In the genomic region with DNA sequence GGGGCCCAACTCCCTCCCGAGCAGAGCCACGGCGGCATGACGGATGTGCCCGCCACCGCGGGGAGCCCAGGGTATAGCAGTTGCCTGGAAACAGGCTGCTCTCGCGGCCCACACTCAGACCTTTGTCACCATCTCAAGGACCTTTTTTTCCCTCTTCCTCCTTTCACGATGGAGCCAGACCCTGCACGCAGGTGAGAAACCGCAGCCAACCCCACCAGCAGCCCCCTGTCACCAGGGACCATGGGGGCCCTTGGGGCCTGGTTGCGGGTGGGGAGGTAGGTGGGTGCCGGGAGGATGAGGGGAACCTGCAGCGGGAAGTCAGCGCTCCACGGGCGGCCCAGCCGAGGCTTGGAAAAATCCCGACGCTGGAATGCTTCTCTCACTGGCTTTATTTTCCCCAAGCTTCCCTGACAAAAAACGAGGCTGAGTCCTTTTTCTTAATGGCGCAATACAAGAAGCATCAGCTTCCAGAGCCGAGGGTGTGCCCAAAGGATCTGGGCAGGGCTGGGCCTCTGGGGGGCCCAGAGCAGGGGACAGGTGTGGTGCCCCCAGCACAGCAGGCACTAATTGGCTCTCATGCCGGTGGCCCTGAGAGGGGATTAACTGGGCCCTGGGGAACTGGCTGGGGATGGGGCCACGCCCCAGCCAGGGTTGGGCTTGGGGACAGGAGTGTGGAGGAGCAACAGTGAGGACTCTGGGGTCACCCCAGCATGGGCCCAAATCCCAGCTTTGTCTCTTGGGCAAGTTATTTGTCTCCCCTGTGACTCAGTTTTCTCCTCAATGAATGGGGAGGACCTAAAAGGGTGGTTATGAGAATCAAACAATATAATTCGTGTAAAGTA, we compare ENCODE assay signal across 1 cellular context.
TF ChIP-seq lines count a peak whose summit lies in the region.

No MANE protein-coding gene starts in this region.

TF ChIP-seq in HEK293, 187 proteins besides CTCF, POLR2A, EP300 and RAD21 (continued from another document):
- TF ChIP-seq TSHZ1 (tag by site-specific recombination; IDR thresholded peaks at IDR 0.05; ENCODE audit: borderline replicate concordance) = peak; percentile 39; the same call in 1 of the 2 replicates
- TF ChIP-seq OSR2 (tag by site-specific recombination; IDR thresholded peaks at IDR 0.05) = peak; percentile 93
- TF ChIP-seq GLIS1 (tag by site-specific recombination; IDR thresholded peaks at IDR 0.05) = peak; percentile 100
- peak; percentile 53; the same call in 1 of the 2 replicates for TF ChIP-seq KLF10 (tag by site-specific recombination; IDR thresholded peaks at IDR 0.05)
- no peak for TF ChIP-seq ZNF626 (tag by site-specific recombination; IDR thresholded peaks at IDR 0.05)
- TF ChIP-seq ZBTB17 (tag by site-specific recombination; IDR thresholded peaks at IDR 0.05) = peak; percentile 11; the same call in 1 of the 2 replicates
- peak; percentile 47 for TF ChIP-seq ZNF366 (tag by site-specific recombination; conservative IDR thresholded peaks at IDR 0.05)
- TF ChIP-seq ZNF600 (tag by site-specific recombination; IDR thresholded peaks at IDR 0.05) = peak; percentile 64
- TF ChIP-seq ZNF133 (tag by site-specific recombination; IDR thresholded peaks at IDR 0.05) = no peak
- no peak for TF ChIP-seq ZNF529 (tag by site-specific recombination; IDR thresholded peaks at IDR 0.05; ENCODE audit: insufficient replicate concordance)
- peak; percentile 67 for TF ChIP-seq ZBTB8A (tag by site-specific recombination; IDR thresholded peaks at IDR 0.05)
- TF ChIP-seq ZBTB20 (tag by site-specific recombination; IDR thresholded peaks at IDR 0.05) = peak; percentile 52; the same call in 1 of the 2 replicates
- peak; percentile 82 for TF ChIP-seq ZNF423 (tag by site-specific recombination; IDR thresholded peaks at IDR 0.05)
- TF ChIP-seq, protein P1, sequence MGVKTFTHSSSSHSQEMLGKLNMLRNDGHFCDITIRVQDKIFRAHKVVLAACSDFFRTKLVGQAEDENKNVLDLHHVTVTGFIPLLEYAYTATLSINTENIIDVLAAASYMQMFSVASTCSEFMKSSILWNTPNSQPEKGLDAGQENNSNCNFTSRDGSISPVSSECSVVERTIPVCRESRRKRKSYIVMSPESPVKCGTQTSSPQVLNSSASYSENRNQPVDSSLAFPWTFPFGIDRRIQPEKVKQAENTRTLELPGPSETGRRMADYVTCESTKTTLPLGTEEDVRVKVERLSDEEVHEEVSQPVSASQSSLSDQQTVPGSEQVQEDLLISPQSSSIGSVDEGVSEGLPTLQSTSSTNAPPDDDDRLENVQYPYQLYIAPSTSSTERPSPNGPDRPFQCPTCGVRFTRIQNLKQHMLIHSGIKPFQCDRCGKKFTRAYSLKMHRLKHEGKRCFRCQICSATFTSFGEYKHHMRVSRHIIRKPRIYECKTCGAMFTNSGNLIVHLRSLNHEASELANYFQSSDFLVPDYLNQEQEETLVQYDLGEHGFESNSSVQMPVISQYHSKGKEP (tag by site-specific recombination; IDR thresholded peaks at IDR 0.05) = no peak
- TF ChIP-seq ZIC2 (tag by site-specific recombination; IDR thresholded peaks at IDR 0.05) = peak; percentile 96
- TF ChIP-seq, protein P2, sequence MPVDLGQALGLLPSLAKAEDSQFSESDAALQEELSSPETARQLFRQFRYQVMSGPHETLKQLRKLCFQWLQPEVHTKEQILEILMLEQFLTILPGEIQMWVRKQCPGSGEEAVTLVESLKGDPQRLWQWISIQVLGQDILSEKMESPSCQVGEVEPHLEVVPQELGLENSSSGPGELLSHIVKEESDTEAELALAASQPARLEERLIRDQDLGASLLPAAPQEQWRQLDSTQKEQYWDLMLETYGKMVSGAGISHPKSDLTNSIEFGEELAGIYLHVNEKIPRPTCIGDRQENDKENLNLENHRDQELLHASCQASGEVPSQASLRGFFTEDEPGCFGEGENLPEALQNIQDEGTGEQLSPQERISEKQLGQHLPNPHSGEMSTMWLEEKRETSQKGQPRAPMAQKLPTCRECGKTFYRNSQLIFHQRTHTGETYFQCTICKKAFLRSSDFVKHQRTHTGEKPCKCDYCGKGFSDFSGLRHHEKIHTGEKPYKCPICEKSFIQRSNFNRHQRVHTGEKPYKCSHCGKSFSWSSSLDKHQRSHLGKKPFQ (tag by site-specific recombination; IDR thresholded peaks at IDR 0.05) = peak; percentile 62
- TF ChIP-seq MZF1 (tag by site-specific recombination; IDR thresholded peaks at IDR 0.05; ENCODE audit: borderline replicate concordance) = peak; percentile 75; the same call in 1 of the 2 replicates
- TF ChIP-seq IKZF3 (tag by site-specific recombination; IDR thresholded peaks at IDR 0.05) = peak; percentile 70
- TF ChIP-seq ZNF341 (tag by site-specific recombination; IDR thresholded peaks at IDR 0.05; ENCODE audit: low read depth) = peak; percentile 30; the same call in 1 of the 2 replicates
- 0 out of 2 replicates have a peak, but pooled peaks have one; percentile 40 for TF ChIP-seq ZEB2 (tag by site-specific recombination; IDR thresholded peaks at IDR 0.05)
- 0 out of 2 replicates have a peak, but pooled peaks have one; percentile 8 for TF ChIP-seq EGR2 (tag by site-specific recombination; IDR thresholded peaks at IDR 0.05; ENCODE audit: low read depth)
- TF ChIP-seq ZNF114 (tag by site-specific recombination; IDR thresholded peaks at IDR 0.05) = no peak
- peak; percentile 45; the same call in 1 of the 2 replicates for TF ChIP-seq WT1 (tag by site-specific recombination; IDR thresholded peaks at IDR 0.05)
- 0 out of 2 replicates have a peak, but pooled peaks have one; percentile 46 for TF ChIP-seq ZNF24 (tag by site-specific recombination; IDR thresholded peaks at IDR 0.05)
- TF ChIP-seq ZNF624 (tag by site-specific recombination; IDR thresholded peaks at IDR 0.05) = no peak
- peak; percentile 39; the same call in 1 of the 2 replicates for TF ChIP-seq ZNF596 (tag by site-specific recombination; IDR thresholded peaks at IDR 0.05)
- TF ChIP-seq, protein P3, sequence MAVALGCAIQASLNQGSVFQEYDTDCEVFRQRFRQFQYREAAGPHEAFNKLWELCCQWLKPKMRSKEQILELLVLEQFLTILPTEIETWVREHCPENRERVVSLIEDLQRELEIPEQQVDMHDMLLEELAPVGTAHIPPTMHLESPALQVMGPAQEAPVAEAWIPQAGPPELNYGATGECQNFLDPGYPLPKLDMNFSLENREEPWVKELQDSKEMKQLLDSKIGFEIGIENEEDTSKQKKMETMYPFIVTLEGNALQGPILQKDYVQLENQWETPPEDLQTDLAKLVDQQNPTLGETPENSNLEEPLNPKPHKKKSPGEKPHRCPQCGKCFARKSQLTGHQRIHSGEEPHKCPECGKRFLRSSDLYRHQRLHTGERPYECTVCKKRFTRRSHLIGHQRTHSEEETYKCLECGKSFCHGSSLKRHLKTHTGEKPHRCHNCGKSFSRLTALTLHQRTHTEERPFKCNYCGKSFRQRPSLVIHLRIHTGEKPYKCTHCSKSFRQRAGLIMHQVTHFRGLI (tag by site-specific recombination; IDR thresholded peaks at IDR 0.05) = peak; percentile 88
- TF ChIP-seq TCF7L2 (IDR thresholded peaks at IDR 0.05; ENCODE audit: borderline replicate concordance, low read depth, low read length) = no peak
- TF ChIP-seq KLF1 (tag by site-specific recombination; IDR thresholded peaks at IDR 0.05) = peak; percentile 100
- peak; percentile 44; the same call in 1 of the 2 replicates for TF ChIP-seq SP2 (tag by site-specific recombination; IDR thresholded peaks at IDR 0.05)
- TF ChIP-seq ZNF639 (tag by site-specific recombination; IDR thresholded peaks at IDR 0.05) = no peak
- TF ChIP-seq PRDM6 (tag by site-specific recombination; IDR thresholded peaks at IDR 0.05) = no peak
- peak; percentile 52 for TF ChIP-seq GLIS2 (tag by site-specific recombination; IDR thresholded peaks at IDR 0.05)
- TF ChIP-seq, protein P4, sequence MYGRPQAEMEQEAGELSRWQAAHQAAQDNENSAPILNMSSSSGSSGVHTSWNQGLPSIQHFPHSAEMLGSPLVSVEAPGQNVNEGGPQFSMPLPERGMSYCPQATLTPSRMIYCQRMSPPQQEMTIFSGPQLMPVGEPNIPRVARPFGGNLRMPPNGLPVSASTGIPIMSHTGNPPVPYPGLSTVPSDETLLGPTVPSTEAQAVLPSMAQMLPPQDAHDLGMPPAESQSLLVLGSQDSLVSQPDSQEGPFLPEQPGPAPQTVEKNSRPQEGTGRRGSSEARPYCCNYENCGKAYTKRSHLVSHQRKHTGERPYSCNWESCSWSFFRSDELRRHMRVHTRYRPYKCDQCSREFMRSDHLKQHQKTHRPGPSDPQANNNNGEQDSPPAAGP (tag by site-specific recombination; IDR thresholded peaks at IDR 0.05) = peak; percentile 100
- TF ChIP-seq, protein P5, sequence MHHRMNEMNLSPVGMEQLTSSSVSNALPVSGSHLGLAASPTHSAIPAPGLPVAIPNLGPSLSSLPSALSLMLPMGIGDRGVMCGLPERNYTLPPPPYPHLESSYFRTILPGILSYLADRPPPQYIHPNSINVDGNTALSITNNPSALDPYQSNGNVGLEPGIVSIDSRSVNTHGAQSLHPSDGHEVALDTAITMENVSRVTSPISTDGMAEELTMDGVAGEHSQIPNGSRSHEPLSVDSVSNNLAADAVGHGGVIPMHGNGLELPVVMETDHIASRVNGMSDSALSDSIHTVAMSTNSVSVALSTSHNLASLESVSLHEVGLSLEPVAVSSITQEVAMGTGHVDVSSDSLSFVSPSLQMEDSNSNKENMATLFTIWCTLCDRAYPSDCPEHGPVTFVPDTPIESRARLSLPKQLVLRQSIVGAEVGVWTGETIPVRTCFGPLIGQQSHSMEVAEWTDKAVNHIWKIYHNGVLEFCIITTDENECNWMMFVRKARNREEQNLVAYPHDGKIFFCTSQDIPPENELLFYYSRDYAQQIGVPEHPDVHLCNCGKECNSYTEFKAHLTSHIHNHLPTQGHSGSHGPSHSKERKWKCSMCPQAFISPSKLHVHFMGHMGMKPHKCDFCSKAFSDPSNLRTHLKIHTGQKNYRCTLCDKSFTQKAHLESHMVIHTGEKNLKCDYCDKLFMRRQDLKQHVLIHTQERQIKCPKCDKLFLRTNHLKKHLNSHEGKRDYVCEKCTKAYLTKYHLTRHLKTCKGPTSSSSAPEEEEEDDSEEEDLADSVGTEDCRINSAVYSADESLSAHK (tag by site-specific recombination; IDR thresholded peaks at IDR 0.05) = peak; percentile 56
- peak; percentile 51; the same call in 1 of the 2 replicates for TF ChIP-seq ZFP69B (tag by site-specific recombination; IDR thresholded peaks at IDR 0.05)
- no peak for TF ChIP-seq HOXC10 (CRISPR knock-in tag; IDR thresholded peaks at IDR 0.05)
- peak; percentile 68; the same call in 1 of the 2 replicates for TF ChIP-seq SP7 (tag by site-specific recombination; IDR thresholded peaks at IDR 0.05)
- TF ChIP-seq KLF7 (tag by site-specific recombination; IDR thresholded peaks at IDR 0.05; ENCODE audit: borderline replicate concordance) = peak; percentile 96
